ENCODE assay signal across 24 cellular contexts in the genomic region with DNA sequence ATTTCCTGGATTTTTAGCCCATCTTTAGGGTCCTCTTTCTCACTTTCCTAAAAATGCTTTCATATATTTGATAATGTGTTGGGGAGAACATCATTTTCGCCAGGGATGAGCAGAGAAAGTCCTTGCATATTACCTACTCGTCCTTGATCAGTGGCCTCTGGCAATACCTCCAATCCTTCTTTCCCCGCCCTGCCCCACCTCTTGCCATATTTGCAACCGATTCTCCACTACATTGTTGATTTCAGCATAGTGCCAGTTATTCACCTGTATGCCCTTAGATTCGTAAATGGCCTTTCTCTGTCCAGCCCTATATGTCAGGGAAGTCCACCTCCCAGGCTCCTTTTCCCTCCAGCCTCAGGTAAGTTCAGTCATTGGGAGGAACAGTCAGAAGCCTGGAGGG. TPM values are rescaled to one million over a fixed set of nuclear protein-coding genes. Genes with fewer than 3 reads are reported as not detected.
"Had no signal": no experiment of that assay in that cellular context is flagged by ENCODE, and none has a peak within 500 bp of the region (broad histone marks: within the 10 kb centered on the region; RNA-seq: fewer than 3 reads in every experiment).

No MANE protein-coding gene starts in this region.

- H3K27ac ChIP-seq: ascending aorta, WERI-Rb-1 had no signal

- ATAC-seq: activated CD8-positive, alpha-beta T cell treated with anti-CD3 and anti-CD28 coated beads for 36 hours; K562; PC-3; Right ventricle myocardium inferior had no signal

- H3K27me3 ChIP-seq: ascending aorta, Peyer's patch had no signal

- H3K4me1 ChIP-seq: ascending aorta had no signal

- H3K4me3 ChIP-seq: ascending aorta, K562, Peyer's patch had no signal

- H3K36me3 ChIP-seq: ascending aorta, Peyer's patch, WERI-Rb-1 had no signal

- DNase-seq: activated CD4-positive, alpha-beta T cell treated with anti-CD3 and anti-CD28 coated beads for 1 hour; activated CD4-positive, alpha-beta T cell treated with anti-CD3 and anti-CD28 coated beads, Interleukin-2, amount 10 ng/mL, durations not matched to agents 24 days and 14 days; activated CD4-positive, alpha-beta T cell treated with anti-CD3 and anti-CD28 coated beads, Interleukin-2, amount 50 U/mL, for 4 hours; activated CD4-positive, CD25-positive, alpha-beta regulatory T cell; activated CD8-positive, alpha-beta T cell treated with anti-CD3 and anti-CD28 coated beads for 36 hours; activated gamma-delta T cell; activated naive CD4-positive, alpha-beta T cell treated with Interleukin-2 at 50 U/mL for 16 hours; activated naive CD8-positive, alpha-beta T cell treated with anti-CD3 and anti-CD28 coated beads, Interleukin-2, amount 10 ng/mL, durations not matched to agents 7 days and 5 days; activated T-cell treated with anti-CD3 and anti-CD28 coated beads, Interleukin-2, amount 50 U/mL, for 1 hour; amygdala; NCI-H1105; NCI-H1417 treated with DMSO at 0.1 percent for 48 hours; NCI-H1930; NCI-H2081 treated with DMSO at 0.1 percent for 48 hours; NCI-H345; NCI-H524 treated with DMSO at 0.1 percent for 48 hours; PC-3; Peyer's patch; RPMI8226; T1000; WERI-Rb-1 had no signal

- H3K9me3 ChIP-seq: ascending aorta, Peyer's patch had no signal

- FAIRE-seq: K562 had no signal

RNA-seq across cellular contexts. Expression of gene F3, which starts 13.5 kb away (rescaled TPM):
- total RNA-seq: activated CD8-positive, alpha-beta T cell treated with anti-CD3 and anti-CD28 coated beads for 36 hours had no signal
